In the genomic region with DNA sequence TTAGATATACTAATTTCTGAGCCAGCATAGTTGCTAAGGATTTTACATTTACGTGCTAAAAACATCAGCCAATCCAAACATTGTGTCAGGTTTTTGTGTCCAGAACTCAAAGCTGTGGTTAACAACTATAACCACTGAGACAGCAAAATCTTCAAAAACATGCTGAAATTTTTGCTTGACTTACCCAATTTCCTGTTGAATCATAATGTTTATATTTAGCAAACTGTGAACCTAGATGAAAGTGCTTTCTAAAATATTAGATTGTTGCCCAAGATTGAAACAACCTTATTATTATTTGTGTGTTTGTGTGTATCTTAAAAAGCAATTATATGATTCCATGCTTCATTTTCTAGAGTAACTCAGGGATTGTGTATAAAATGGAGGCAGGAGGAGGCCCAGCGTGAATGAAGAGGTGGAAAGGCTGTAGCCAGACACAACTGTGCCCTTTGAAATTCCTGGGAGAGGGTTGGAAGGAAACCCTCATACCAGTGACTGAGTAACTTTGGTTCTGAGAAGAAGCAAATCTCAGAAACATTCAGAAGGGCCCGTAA, we compare ENCODE assay signal across 8 cellular contexts. TPM values are rescaled to one million over a fixed set of nuclear protein-coding genes. Genes with fewer than 3 reads are reported as not detected.
DNase-seq lines count a peak whose midpoint lies in the region; ATAC-seq and TF ChIP-seq lines count a peak whose summit lies in the region.

No MANE protein-coding gene starts in this region.

- H3K4me1 ChIP-seq in body of pancreas (no peaks in the 10 kb centered on the region), mesenchymal stem cell (ENCODE audit: control insufficient read depth, insufficient read depth, low read depth, low read length) (peaks cover 1% of the 10 kb centered on the region)

- no peak overlapping the region for H2AK5ac ChIP-seq in mesenchymal stem cell (ENCODE audit: low read length, severe bottlenecking)

- intact Hi-C loops in body of pancreas (cut with DNase I), result loop anchor here (10.0 kb wide), 2 partner anchors 51 to 179 kb away; partner anchors contain the start of gene ARMC2
- intact Hi-C loops in Calu3 (cut with micrococcal nuclease; ENCODE audit: unreplicated experiment), result no loop called here

- H4K91ac ChIP-seq in mesenchymal stem cell (ENCODE audit: low read length), result no peak overlapping the region

- no peaks in the 10 kb centered on the region for H3K27me3 ChIP-seq in body of pancreas
- H3K27me3 ChIP-seq in mesenchymal stem cell (ENCODE audit: control insufficient read depth in 1 of 2, insufficient read depth in 1 of 2, low read length in 2 of 2), result no peaks in the 10 kb centered on the region

- H3K14ac ChIP-seq in mesenchymal stem cell (ENCODE audit: low read length in 2 of 2), result no peak overlapping the region

- H3K9me3 ChIP-seq in body of pancreas (no peaks in the 10 kb centered on the region), mesenchymal stem cell (ENCODE audit: control insufficient read depth, low read length) (no peaks in the 10 kb centered on the region)

- peak overlapping the region in 1 of 2 experiments; percentile 48 for H3K18ac ChIP-seq in mesenchymal stem cell (ENCODE audit: low read depth in 1 of 2, low read length in 2 of 2)

- no peaks in the 10 kb centered on the region for H3K9me3 Mint-ChIP-seq in Calu3 (ENCODE audit: low read depth, unreplicated experiment)

- H2BK15ac ChIP-seq in mesenchymal stem cell (ENCODE audit: low read depth, poor library complexity, severe bottlenecking), result no peak overlapping the region

- no peak overlapping the region for H3K4me2 ChIP-seq in mesenchymal stem cell (ENCODE audit: low read length, poor library complexity, severe bottlenecking)

- H3K27ac ChIP-seq in body of pancreas (peak overlapping the region in 1 of 4 donors; percentile 44), mesenchymal stem cell (ENCODE audit: low read length, poor library complexity, severe bottlenecking) (peak overlapping the region; percentile 98)

- DNase-seq in Daoy (ENCODE audit: low read depth) (peak; percentile 25), Kasumi-1 (lab: John Stamatoyannopoulos, UW) (peak; percentile 55 to 71), body of pancreas (no peak), mesenchymal stem cell (peak; percentile 91), DMS53 (lab: John Stamatoyannopoulos, UW) (no peak), Calu3 (no peak), NK-92 (lab: John Stamatoyannopoulos, UW; ENCODE audit: unreplicated experiment) (no peak)
- DNase-seq in activated CD4-positive, CD25-positive, alpha-beta regulatory T cell (lab: John Stamatoyannopoulos, UW), result no peak

- peak; percentile 43 for ATAC-seq in body of pancreas

- H3K4ac ChIP-seq in mesenchymal stem cell (ENCODE audit: low read depth in 1 of 2, low read length in 2 of 2), result no peak overlapping the region

- TF ChIP-seq CTCF in body of pancreas (IDR thresholded peaks at IDR 0.05) (no peak), Calu3 (IDR thresholded peaks at IDR 0.05; ENCODE audit: unreplicated experiment) (no peak)

- H4K8ac ChIP-seq in mesenchymal stem cell (ENCODE audit: low read length), result peak overlapping the region; percentile 60

- no peak overlapping the region for H2BK12ac ChIP-seq in mesenchymal stem cell (ENCODE audit: low read length in 2 of 2)

- H3K36me3 Mint-ChIP-seq in Calu3 (ENCODE audit: insufficient read depth, unreplicated experiment), result no peaks in the 10 kb centered on the region

- no peaks in the 10 kb centered on the region for H3K36me3 ChIP-seq in body of pancreas (replicated peaks in 1 of 2; ENCODE audit: insufficient read depth in 1 of 2, low read depth in 2 of 2)
- H3K36me3 ChIP-seq in mesenchymal stem cell (ENCODE audit: control insufficient read depth in 1 of 2, insufficient read depth in 2 of 2, low read depth in 1 of 2, low read length in 2 of 2), result peaks cover 0 to 4% of the 10 kb centered on the region in 2 experiments

- no peak for TF ChIP-seq POLR2A in body of pancreas (IDR thresholded peaks at IDR 0.05)

- no peak overlapping the region for H2AFZ ChIP-seq in mesenchymal stem cell (ENCODE audit: low read depth, low read length)

- no TSS peak for BruUV-seq in Calu3 (replicated peaks; lab: Mats Ljungman, UMichigan)

- peak overlapping the region; percentile 91 for H3K9ac ChIP-seq in mesenchymal stem cell (ENCODE audit: low read length)

- no peak overlapping the region for H3K23ac ChIP-seq in mesenchymal stem cell (ENCODE audit: low read length in 2 of 2)

- H3K4me1 Mint-ChIP-seq in Calu3 (ENCODE audit: low read depth, unreplicated experiment), result no peaks in the 10 kb centered on the region

- WGBS in body of pancreas, 2 donors, result 66 to 71% methylated on average over 3 of the region's 3 CpGs
- WGBS in mesenchymal stem cell, result 11% methylated on average over 2 of the region's 3 CpGs

- H3K4me3 ChIP-seq in body of pancreas (no peak overlapping the region), mesenchymal stem cell (ENCODE audit: insufficient read depth in 1 of 2, low read depth in 1 of 2, low read length in 2 of 2) (no peak overlapping the region)

- no peak overlapping the region for H2BK5ac ChIP-seq in mesenchymal stem cell (ENCODE audit: low read depth, low read length, poor library complexity, severe bottlenecking)

- H3K79me1 ChIP-seq in mesenchymal stem cell (replicated peaks; ENCODE audit: low read length, poor library complexity, severe bottlenecking), result peaks cover 3% of the 10 kb centered on the region

- H2BK120ac ChIP-seq in mesenchymal stem cell (ENCODE audit: low read depth, low read length), result peak overlapping the region; percentile 89

- no peak overlapping the region for H3K27ac Mint-ChIP-seq in Calu3 (ENCODE audit: unreplicated experiment)

- no peaks in the 10 kb centered on the region for H3K27me3 Mint-ChIP-seq in Calu3 (ENCODE audit: unreplicated experiment)

- CTCF ChIA-PET in Calu3 (lab: Charles Lee), result interaction anchor here (0.6 kb wide), 1 partner anchor 1157 kb away, joined by 3 read pairs; no protein-coding TSS in a partner anchor

- no peak overlapping the region for H3K4me3 Mint-ChIP-seq in Calu3 (ENCODE audit: low read depth, unreplicated experiment)

RNA-seq across cellular contexts. Expression of gene ARMC2, which starts 48.0 kb away (rescaled TPM):
- 1.0 and 4.0 TPM in 2 replicates for total RNA-seq in Daoy (2014; rRNA removed; shearing (Covaris generic))
- total RNA-seq in body of pancreas, result 1 to 10 TPM in 1 of 2 donors, under 1 TPM in 1; 0.66 to 1.6 TPM
- 3.1 TPM for polyA plus RNA-seq in mesenchymal stem cell (2013, experiment 1 of 2)
- polyA plus RNA-seq in mesenchymal stem cell (2013, experiment 2 of 2), result 4.1 TPM
- 4.5 and 7.1 TPM in 2 replicates for total RNA-seq in Calu3 (2022)

Comparison
In these comparisons a context has a peak if more than half of its experiments do, and no peak if none do; other contexts are left out.
1. DNase-seq: peak in Daoy (single experiment), Kasumi-1 (2 of 2) and mesenchymal stem cell (single experiment); none in body of pancreas (0 of 4), DMS53 (single experiment), Calu3 (single experiment), NK-92 (single experiment) and activated CD4-positive, CD25-positive, alpha-beta regulatory T cell (0 of 4).